ENCODE assay signal across 13 cellular contexts in genomic region chr10:78267598-78267997, GRCh38.
DNase-seq lines count a peak whose midpoint lies in the region; ATAC-seq and TF ChIP-seq lines count a peak whose summit lies in the region.
"Had no signal": no experiment of that assay in that cellular context is flagged by ENCODE, and none has a peak within 500 bp of the region (broad histone marks: within the 10 kb centered on the region; RNA-seq: fewer than 3 reads in every experiment).

No MANE protein-coding gene starts in this region.

- no peak overlapping the region for H3K4me3 Mint-ChIP-seq in progenitor cell of endocrine pancreas (ENCODE audit: low read depth)
- H3K4me3 Mint-ChIP-seq: activated CD4-positive, alpha-beta memory T cell treated with anti-CD3 and anti-CD28 coated beads, Interleukin-2, amount 10 ng/mL, durations not matched to agents 7 days and 5 days; CD14-positive monocyte had no signal

- peaks cover 17% of the 10 kb centered on the region for H3K4me1 Mint-ChIP-seq in progenitor cell of endocrine pancreas (ENCODE audit: low read depth)
- H3K4me1 Mint-ChIP-seq: activated CD4-positive, alpha-beta memory T cell treated with anti-CD3 and anti-CD28 coated beads, Interleukin-2, amount 10 ng/mL, durations not matched to agents 7 days and 5 days; CD14-positive monocyte had no signal

- peaks cover 2% of the 10 kb centered on the region for H3K27me3 Mint-ChIP-seq in progenitor cell of endocrine pancreas
- H3K27me3 Mint-ChIP-seq: activated CD4-positive, alpha-beta memory T cell treated with anti-CD3 and anti-CD28 coated beads, Interleukin-2, amount 10 ng/mL, durations not matched to agents 7 days and 5 days had no signal

- no peaks in the 10 kb centered on the region for H3K36me3 Mint-ChIP-seq in progenitor cell of endocrine pancreas (ENCODE audit: insufficient read depth)
- H3K36me3 Mint-ChIP-seq: CD14-positive monocyte had no signal

- intact Hi-C loops in posterior vena cava (cut with DNase I), result no loop called here

- no peak for TF ChIP-seq CTCF in progenitor cell of endocrine pancreas (IDR thresholded peaks at IDR 0.05; ENCODE audit: unreplicated experiment)

- DNase-seq in ELR (ENCODE audit: low read depth), result peak; percentile 77
- DNase-seq in SK-N-DZ (ENCODE audit: low spot score), result peak; percentile 49
- DNase-seq in glomerular visceral epithelial cell (ENCODE audit: extremely low spot score), result peak; percentile 60
- no peak for DNase-seq in progenitor cell of endocrine pancreas (ENCODE audit: low spot score, unreplicated experiment)
- no peak for DNase-seq in posterior vena cava (ENCODE audit: low spot score)
- no peak for DNase-seq in NCI-H1092 treated with DMSO at 0.1 percent for 48 hours (lab: John Stamatoyannopoulos, UW)
- DNase-seq: activated CD4-positive, alpha-beta memory T cell treated with anti-CD3 and anti-CD28 coated beads, Interleukin-2, amount 10 ng/mL, durations not matched to agents 7 days and 5 days; activated gamma-delta T cell; GF-D8; RPMI8226 had no signal

- H3K9me3 Mint-ChIP-seq in progenitor cell of endocrine pancreas (ENCODE audit: low read depth), result peaks cover 6% of the 10 kb centered on the region
- H3K9me3 Mint-ChIP-seq: activated CD4-positive, alpha-beta memory T cell treated with anti-CD3 and anti-CD28 coated beads, Interleukin-2, amount 10 ng/mL, durations not matched to agents 7 days and 5 days had no signal

- peak overlapping the region; percentile 76 for H3K27ac Mint-ChIP-seq in progenitor cell of endocrine pancreas
- H3K27ac Mint-ChIP-seq: activated CD4-positive, alpha-beta memory T cell treated with anti-CD3 and anti-CD28 coated beads, Interleukin-2, amount 10 ng/mL, durations not matched to agents 7 days and 5 days; CD14-positive monocyte had no signal

- ATAC-seq in GM18520 (IDR thresholded peaks at IDR 0.05; ENCODE audit: unreplicated experiment), result no peak
- ATAC-seq in GM21390 (IDR thresholded peaks at IDR 0.05; ENCODE audit: unreplicated experiment), result no peak

Comparison
In these comparisons a context has a peak if more than half of its experiments do, and no peak if none do; other contexts are left out.
1. DNase-seq: peak in ELR (single experiment), SK-N-DZ (single experiment) and glomerular visceral epithelial cell (single experiment); none in progenitor cell of endocrine pancreas (single experiment), posterior vena cava (single experiment) and NCI-H1092 treated with DMSO at 0.1 percent for 48 hours (single experiment).